24 cellular contexts compared by ENCODE assay signal in genomic region chr18:58625839-58626238, GRCh38. TPM values are rescaled to one million over a fixed set of nuclear protein-coding genes. Genes with fewer than 3 reads are reported as not detected.
"Had no signal": no experiment of that assay in that cellular context is flagged by ENCODE, and none has a peak within 500 bp of the region (broad histone marks: within the 10 kb centered on the region; RNA-seq: fewer than 3 reads in every experiment).

No MANE protein-coding gene starts in this region.

- H3K36me3 ChIP-seq: ascending aorta, breast epithelium, left lung, prostate gland, right lobe of liver, upper lobe of left lung, WERI-Rb-1 had no signal

- H3K9me3 Mint-ChIP-seq: activated naive CD4-positive, alpha-beta T cell treated with anti-CD3 and anti-CD28 coated beads, Interleukin-2, amount 10 ng/mL, durations not matched to agents 7 days and 5 days; endodermal cell; naive thymus-derived CD8-positive, alpha-beta T cell; stimulated activated effector memory CD8-positive, alpha-beta T cell treated with anti-CD3 and anti-CD28 coated beads, Interleukin-12 subunit alpha, Interleukin-12 subunit beta, amount 100 ng/mL, for 72 hours had no signal

- H3K4me3 ChIP-seq: ascending aorta, breast epithelium, left lung, right lobe of liver, smooth muscle cell, testis, upper lobe of left lung had no signal

- H3K27ac ChIP-seq: ascending aorta, breast epithelium, epithelial cell of prostate, left lung, right lobe of liver, testis, upper lobe of left lung, WERI-Rb-1 had no signal

- ATAC-seq: left lung; naive thymus-derived CD8-positive, alpha-beta T cell; right lobe of liver; stimulated activated effector memory CD8-positive, alpha-beta T cell treated with anti-CD3 and anti-CD28 coated beads, Interleukin-12 subunit alpha, Interleukin-12 subunit beta, amount 100 ng/mL, for 72 hours had no signal

- H3K4me1 ChIP-seq: ascending aorta, breast epithelium, left lung, prostate gland, right lobe of liver, testis, upper lobe of left lung had no signal

- H3K4me2 ChIP-seq: smooth muscle cell had no signal

- H3K27me3 Mint-ChIP-seq: naive thymus-derived CD8-positive, alpha-beta T cell had no signal

- H3K27ac Mint-ChIP-seq: activated naive CD4-positive, alpha-beta T cell treated with anti-CD3 and anti-CD28 coated beads, Interleukin-2, amount 10 ng/mL, durations not matched to agents 7 days and 5 days; stimulated activated effector memory CD8-positive, alpha-beta T cell treated with anti-CD3 and anti-CD28 coated beads, Interleukin-12 subunit alpha, Interleukin-12 subunit beta, amount 100 ng/mL, for 72 hours had no signal

- H3K27me3 ChIP-seq: ascending aorta, breast epithelium, left lung, right lobe of liver, testis, upper lobe of left lung had no signal

- H3K9me3 ChIP-seq: ascending aorta, breast epithelium, left lung, prostate gland, right lobe of liver, testis, upper lobe of left lung had no signal

- H3K4me3 Mint-ChIP-seq: activated naive CD4-positive, alpha-beta T cell treated with anti-CD3 and anti-CD28 coated beads, Interleukin-2, amount 10 ng/mL, durations not matched to agents 7 days and 5 days; endodermal cell; naive thymus-derived CD8-positive, alpha-beta T cell; stimulated activated effector memory CD8-positive, alpha-beta T cell treated with anti-CD3 and anti-CD28 coated beads, Interleukin-12 subunit alpha, Interleukin-12 subunit beta, amount 100 ng/mL, for 72 hours had no signal

- DNase-seq: activated CD4-positive, alpha-beta T cell treated with anti-CD3 and anti-CD28 coated beads for 1 hour; activated CD4-positive, alpha-beta T cell treated with anti-CD3 and anti-CD28 coated beads, Interleukin-2, amount 50 U/mL, for 48 hours; activated naive CD4-positive, alpha-beta T cell treated with anti-CD3 and anti-CD28 coated beads, Interleukin-2, amount 10 ng/mL, durations not matched to agents 7 days and 5 days; activated T-cell treated with anti-CD3 and anti-CD28 coated beads, Interleukin-2, amount 50 U/mL, for 1 hour; endodermal cell; foreskin fibroblast; glutamatergic neuron; kidney; left lung; naive thymus-derived CD8-positive, alpha-beta T cell; right lobe of liver; stimulated activated CD4-positive, alpha-beta T cell treated with anti-CD3 and anti-CD28 coated beads, Interleukin-4, amount 100 ng/mL, for 1 hour; SW 1271; testis; upper lobe of left lung; WERI-Rb-1 had no signal

- H3K36me3 Mint-ChIP-seq: naive thymus-derived CD8-positive, alpha-beta T cell; stimulated activated effector memory CD8-positive, alpha-beta T cell treated with anti-CD3 and anti-CD28 coated beads, Interleukin-12 subunit alpha, Interleukin-12 subunit beta, amount 100 ng/mL, for 72 hours had no signal

RNA-seq across cellular contexts. Expression of gene ALPK2, which starts 3.1 kb away (rescaled TPM):
- total RNA-seq: ascending aorta; dermis microvascular lymphatic vessel endothelial cell; T-helper 2 cell treated with Interferon-gamma antibody and Interleukin-4, amounts not matched to agents 100 ng/mL and 5 ng/mL, for 36 hours had no signal
- polyA plus RNA-seq: naive thymus-derived CD8-positive, alpha-beta T cell had no signal
